In genomic region chr11:5851002-5851401, GRCh38 we compare ENCODE assay signal across 31 cellular contexts. TPM values are rescaled to one million over a fixed set of nuclear protein-coding genes. Genes with fewer than 3 reads are reported as not detected.
"Had no signal": no experiment of that assay in that cellular context is flagged by ENCODE, and none has a peak within 500 bp of the region (broad histone marks: within the 10 kb centered on the region; RNA-seq: fewer than 3 reads in every experiment).

No MANE protein-coding gene starts in this region.

- ATAC-seq: activated CD8-positive, alpha-beta T cell treated with anti-CD3 and anti-CD28 coated beads for 36 hours; activated T-cell treated with anti-CD3 and anti-CD28 coated beads, Interleukin-2, amount 50 U/mL, for 72 hours; activated T-helper 17 cell treated with anti-CD3 and anti-CD28 coated beads, Interleukin-2, amount 50 U/mL, for 72 hours; body of pancreas; PC-3 had no signal

- H3K36me3 ChIP-seq: breast epithelium, MG63, Peyer's patch, SJSA1 had no signal

- H3K9me3 ChIP-seq: Peyer's patch, SJSA1, SK-N-SH had no signal

- H3K9ac ChIP-seq: SK-N-SH had no signal

- DNase-seq: activated CD4-positive, alpha-beta T cell treated with anti-CD3 and anti-CD28 coated beads, Interleukin-2, amount 10 ng/mL, durations not matched to agents 24 days and 14 days; activated CD4-positive, alpha-beta T cell treated with anti-CD3 and anti-CD28 coated beads, Interleukin-2, amount 50 U/mL, for 4 hours; activated CD8-positive, alpha-beta T cell treated with anti-CD3 and anti-CD28 coated beads for 36 hours; activated effector memory CD4-positive, alpha-beta T cell treated with anti-CD3 and anti-CD28 coated beads, Interleukin-2, amount 50 U/mL, for 16 hours; activated naive CD4-positive, alpha-beta T cell; activated naive CD8-positive, alpha-beta T cell treated with anti-CD3 and anti-CD28 coated beads, Interleukin-2, amount 10 ng/mL, durations not matched to agents 7 days and 5 days; activated T-cell treated with anti-CD3 and anti-CD28 coated beads, Interleukin-2, amount 50 U/mL, for 1 hour; activated T-cell treated with anti-CD3 and anti-CD28 coated beads, Interleukin-2, amount 50 U/mL, for 72 hours; body of pancreas; MG63; NCI-H1048; NCI-H1105 treated with DMSO at 0.1 percent for 48 hours; NCI-H1436; NCI-H1694 treated with DMSO at 0.1 percent for 48 hours; NCI-H2029; NCI-H345; NCI-H524 treated with DMSO at 0.1 percent for 48 hours; PC-3; Peyer's patch; RPMI8226; SHP77 treated with DMSO at 0.1 percent for 48 hours; SK-N-SH had no signal

- H3K4me3 ChIP-seq: body of pancreas, breast epithelium, MG63, Peyer's patch, SJSA1 had no signal

- H3K4me1 ChIP-seq: body of pancreas, breast epithelium, Peyer's patch, SJSA1 had no signal

- H3K27me3 ChIP-seq: body of pancreas, breast epithelium, MG63, Peyer's patch, SJSA1 had no signal

- H3K27ac ChIP-seq: body of pancreas, breast epithelium, Peyer's patch, SJSA1 had no signal

- H3K4me2 ChIP-seq: SK-N-SH had no signal

- FAIRE-seq: astrocyte, TTC549 had no signal

RNA-seq across cellular contexts. Expression of gene OR52E8, which starts 6.5 kb away (rescaled TPM):
- total RNA-seq: activated CD4-positive, alpha-beta T cell treated with anti-CD3 and anti-CD28 coated beads, Interleukin-2, amount 10 ng/mL, durations not matched to agents 24 days and 14 days; activated CD8-positive, alpha-beta memory T cell treated with anti-CD3 and anti-CD28 coated beads for 36 hours; activated CD8-positive, alpha-beta T cell treated with anti-CD3 and anti-CD28 coated beads for 36 hours; activated naive CD8-positive, alpha-beta T cell treated with anti-CD3 and anti-CD28 coated beads, Interleukin-2, amount 10 ng/mL, durations not matched to agents 7 days and 5 days; activated T-cell treated with anti-CD3 and anti-CD28 coated beads, Interleukin-2, amount 50 U/mL, for 72 hours; activated T-helper 17 cell treated with anti-CD3 and anti-CD28 coated beads, Interleukin-2, amount 50 U/mL, for 72 hours; astrocyte; body of pancreas; breast epithelium; cardiac septum; NCI-H460; PC-3; Peyer's patch; SJSA1 had no signal
- polyA plus RNA-seq: adipose tissue, SK-N-SH had no signal

RNA-seq across cellular contexts. Expression of gene OR52E6, which starts 9.3 kb away (rescaled TPM):
- total RNA-seq: activated CD4-positive, alpha-beta T cell treated with anti-CD3 and anti-CD28 coated beads, Interleukin-2, amount 10 ng/mL, durations not matched to agents 24 days and 14 days; activated CD8-positive, alpha-beta memory T cell treated with anti-CD3 and anti-CD28 coated beads for 36 hours; activated CD8-positive, alpha-beta T cell treated with anti-CD3 and anti-CD28 coated beads for 36 hours; activated naive CD8-positive, alpha-beta T cell treated with anti-CD3 and anti-CD28 coated beads, Interleukin-2, amount 10 ng/mL, durations not matched to agents 7 days and 5 days; activated T-cell treated with anti-CD3 and anti-CD28 coated beads, Interleukin-2, amount 50 U/mL, for 72 hours; activated T-helper 17 cell treated with anti-CD3 and anti-CD28 coated beads, Interleukin-2, amount 50 U/mL, for 72 hours; astrocyte; body of pancreas; breast epithelium; cardiac septum; NCI-H460; PC-3; Peyer's patch; SJSA1 had no signal
- polyA plus RNA-seq: adipose tissue, SK-N-SH had no signal

RNA-seq across cellular contexts. Expression of gene OR52E4, which starts 29.4 kb away (rescaled TPM):
- total RNA-seq: activated CD4-positive, alpha-beta T cell treated with anti-CD3 and anti-CD28 coated beads, Interleukin-2, amount 10 ng/mL, durations not matched to agents 24 days and 14 days; activated CD8-positive, alpha-beta memory T cell treated with anti-CD3 and anti-CD28 coated beads for 36 hours; activated CD8-positive, alpha-beta T cell treated with anti-CD3 and anti-CD28 coated beads for 36 hours; activated naive CD8-positive, alpha-beta T cell treated with anti-CD3 and anti-CD28 coated beads, Interleukin-2, amount 10 ng/mL, durations not matched to agents 7 days and 5 days; activated T-cell treated with anti-CD3 and anti-CD28 coated beads, Interleukin-2, amount 50 U/mL, for 72 hours; activated T-helper 17 cell treated with anti-CD3 and anti-CD28 coated beads, Interleukin-2, amount 50 U/mL, for 72 hours; astrocyte; body of pancreas; breast epithelium; cardiac septum; NCI-H460; PC-3; Peyer's patch; SJSA1 had no signal
- polyA plus RNA-seq: adipose tissue, SK-N-SH had no signal

RNA-seq across cellular contexts. Expression of gene OR52E5, which starts 42.0 kb away (rescaled TPM):
- total RNA-seq: activated CD4-positive, alpha-beta T cell treated with anti-CD3 and anti-CD28 coated beads, Interleukin-2, amount 10 ng/mL, durations not matched to agents 24 days and 14 days; activated CD8-positive, alpha-beta memory T cell treated with anti-CD3 and anti-CD28 coated beads for 36 hours; activated CD8-positive, alpha-beta T cell treated with anti-CD3 and anti-CD28 coated beads for 36 hours; activated naive CD8-positive, alpha-beta T cell treated with anti-CD3 and anti-CD28 coated beads, Interleukin-2, amount 10 ng/mL, durations not matched to agents 7 days and 5 days; activated T-cell treated with anti-CD3 and anti-CD28 coated beads, Interleukin-2, amount 50 U/mL, for 72 hours; activated T-helper 17 cell treated with anti-CD3 and anti-CD28 coated beads, Interleukin-2, amount 50 U/mL, for 72 hours; astrocyte; body of pancreas; breast epithelium; cardiac septum; NCI-H460; PC-3; Peyer's patch; SJSA1 had no signal
- polyA plus RNA-seq: adipose tissue, SK-N-SH had no signal

RNA-seq across cellular contexts. Expression of gene OR52N2, which starts 42.3 kb away (rescaled TPM):
- total RNA-seq: activated CD4-positive, alpha-beta T cell treated with anti-CD3 and anti-CD28 coated beads, Interleukin-2, amount 10 ng/mL, durations not matched to agents 24 days and 14 days; activated CD8-positive, alpha-beta memory T cell treated with anti-CD3 and anti-CD28 coated beads for 36 hours; activated CD8-positive, alpha-beta T cell treated with anti-CD3 and anti-CD28 coated beads for 36 hours; activated naive CD8-positive, alpha-beta T cell treated with anti-CD3 and anti-CD28 coated beads, Interleukin-2, amount 10 ng/mL, durations not matched to agents 7 days and 5 days; activated T-cell treated with anti-CD3 and anti-CD28 coated beads, Interleukin-2, amount 50 U/mL, for 72 hours; activated T-helper 17 cell treated with anti-CD3 and anti-CD28 coated beads, Interleukin-2, amount 50 U/mL, for 72 hours; astrocyte; body of pancreas; breast epithelium; cardiac septum; NCI-H460; PC-3; Peyer's patch; SJSA1 had no signal
- polyA plus RNA-seq: SK-N-SH had no signal
